Comparison of ENCODE assay signal across 9 cellular contexts in genomic region chr10:80468806-80469421, GRCh38. TPM values are rescaled to one million over a fixed set of nuclear protein-coding genes. Genes with fewer than 3 reads are reported as not detected.
DNase-seq lines count a peak whose midpoint lies in the region; ATAC-seq and TF ChIP-seq lines count a peak whose summit lies in the region.
"Had no signal": no experiment of that assay in that cellular context is flagged by ENCODE, and none has a peak within 500 bp of the region (broad histone marks: within the 10 kb centered on the region; RNA-seq: fewer than 3 reads in every experiment).

No MANE protein-coding gene starts in this region.

- no peaks in the 10 kb centered on the region for H3K9me3 Mint-ChIP-seq in HFFc6
- H3K9me3 Mint-ChIP-seq in osteocyte (ENCODE audit: unreplicated experiment): no peaks in the 10 kb centered on the region

- no peak for TF ChIP-seq POLR2A in Peyer's patch (IDR thresholded peaks at IDR 0.05)

- H3K36me3 ChIP-seq in Peyer's patch (peaks cover 0 to 13% (median 0%) of the 10 kb centered on the region in 3 donors), skeletal muscle tissue (ENCODE audit: control insufficient read depth in 3 of 3, insufficient read depth in 3 of 3, low read length in 3 of 3) (no peaks in the 10 kb centered on the region)

- H3K27ac ChIP-seq in Peyer's patch (peak overlapping the region; percentile 51 to 80 (median 76)), skeletal muscle tissue (ENCODE audit: low read depth, low read length) (peak overlapping the region; percentile 21)
- H3K27ac ChIP-seq: brain microvascular endothelial cell had no signal

- peaks cover 10% of the 10 kb centered on the region for H3K36me3 Mint-ChIP-seq in HFFc6 (ENCODE audit: low read depth)
- peaks cover 6% of the 10 kb centered on the region for H3K36me3 Mint-ChIP-seq in osteocyte (ENCODE audit: unreplicated experiment)

- no peaks in the 10 kb centered on the region for H3K9me3 ChIP-seq in Peyer's patch
- no peaks in the 10 kb centered on the region for H3K9me3 ChIP-seq in skeletal muscle tissue (ENCODE audit: control insufficient read depth in 3 of 3, low read length in 3 of 3)

- DNase-seq in HFFc6 (no peak), Peyer's patch (peak in 1 of 3 donors; percentile 52), epithelial cell of esophagus (ENCODE audit: low read depth) (peak; percentile 51), osteocyte (ENCODE audit: extremely low spot score, unreplicated experiment) (no peak), NCI-H1105 treated with DMSO at 0.1 percent for 48 hours (lab: John Stamatoyannopoulos, UW) (no peak)
- DNase-seq: brain microvascular endothelial cell, NCI-H2107 had no signal

- H3K27ac Mint-ChIP-seq in HFFc6 (peak overlapping the region; percentile 29; the same call in 1 of the 2 replicates), osteocyte (ENCODE audit: unreplicated experiment) (no peak overlapping the region)

- TF ChIP-seq CTCF in HFFc6 (IDR thresholded peaks at IDR 0.05) (no peak), Peyer's patch (IDR thresholded peaks at IDR 0.05) (no peak), epithelial cell of esophagus (IDR thresholded peaks at IDR 0.05; ENCODE audit: insufficient read depth, low read depth, low read length, missing control alignments) (no peak), osteocyte (IDR thresholded peaks at IDR 0.05) (no peak)

- H3K4me3 ChIP-seq in Peyer's patch: peak overlapping the region in 1 of 4 donors; percentile 4
- H3K4me3 ChIP-seq in epithelial cell of esophagus (ENCODE audit: low read length): no peak overlapping the region
- no peak overlapping the region for H3K4me3 ChIP-seq in skeletal muscle tissue (ENCODE audit: low read length in 3 of 3)

- ATAC-seq in GM19463 (IDR thresholded peaks at IDR 0.05; ENCODE audit: unreplicated experiment): no peak

- peaks cover 2 to 88% (median 53%) of the 10 kb centered on the region in 4 donors for H3K4me1 ChIP-seq in Peyer's patch
- H3K4me1 ChIP-seq in skeletal muscle tissue (ENCODE audit: control insufficient read depth in 3 of 3, insufficient read depth in 3 of 3, low read length in 3 of 3): peaks cover 58 to 64% (median 63%) of the 10 kb centered on the region in 3 donors

- H3K9ac ChIP-seq in skeletal muscle tissue (ENCODE audit: low read depth in 1 of 3, low read length in 3 of 3): peak overlapping the region in 2 of 3 donors; percentile 25 to 41

- peaks cover 3% of the 10 kb centered on the region; the same call in 1 of the 2 replicates for H3K27me3 Mint-ChIP-seq in HFFc6 (ENCODE audit: insufficient read depth)
- no peaks in the 10 kb centered on the region for H3K27me3 Mint-ChIP-seq in osteocyte (ENCODE audit: unreplicated experiment)

- no peak overlapping the region for H3K4me3 Mint-ChIP-seq in HFFc6
- no peak overlapping the region for H3K4me3 Mint-ChIP-seq in osteocyte (ENCODE audit: unreplicated experiment)

- H3K27me3 ChIP-seq in Peyer's patch: no peaks in the 10 kb centered on the region
- no peaks in the 10 kb centered on the region for H3K27me3 ChIP-seq in skeletal muscle tissue (ENCODE audit: control insufficient read depth in 3 of 3, insufficient read depth in 3 of 3, low read length in 3 of 3)
- H3K27me3 ChIP-seq: brain microvascular endothelial cell had no signal

- H3K4me1 Mint-ChIP-seq in HFFc6 (ENCODE audit: low read depth) (peaks cover 78% of the 10 kb centered on the region), osteocyte (ENCODE audit: unreplicated experiment) (peaks cover 61% of the 10 kb centered on the region)

RNA-seq across cellular contexts. Expression of gene TSPAN14, which starts 14.8 kb away (rescaled TPM):
- 10 to 100 TPM; 72.9 to 96.2 (median 84.5) TPM for total RNA-seq in HFFc6 (2021; fragmentation: NEBNext Ultra II Directional; extraction: Animal tissue kit (Norgen Biotek cat#: 25700))
- total RNA-seq in Peyer's patch (10 to 100 TPM; 51.2 to 72.0 (median 68.0) TPM), skeletal muscle tissue (6.3 TPM), osteocyte (50.7 and 51.4 TPM in 2 replicates)
